In genomic region chr3:118938183-118938961, GRCh38 we compare ENCODE assay signal across 15 cellular contexts.
A peak's percentile ranks its signal among the peaks of the same experiment; 100 is the strongest.
DNase-seq lines count a peak whose midpoint lies in the region; ATAC-seq and TF ChIP-seq lines count a peak whose summit lies in the region.
"Had no signal": no experiment of that assay in that cellular context is flagged by ENCODE, and none has a peak within 500 bp of the region (broad histone marks: within the 10 kb centered on the region; RNA-seq: fewer than 3 reads in every experiment).

No MANE protein-coding gene starts in this region.

- in situ Hi-C loops in SK-MEL-5 (cut with HindIII; ENCODE audit: low pct_unique_long_range_greater_than_20kb, low sequenced_read_pairs), result no loop called here

- WGBS in body of pancreas, 2 donors, result 82 to 87% methylated on average over 5 of the region's 5 CpGs

- H3K27me3 ChIP-seq in body of pancreas, result no peaks in the 10 kb centered on the region
- H3K27me3 ChIP-seq: heart left ventricle had no signal

- intact Hi-C loops in body of pancreas (cut with DNase I) (no loop called here), posterior cingulate gyrus (cut with DNase I) (no loop called here)

- H3K27ac ChIP-seq in caudate nucleus (ENCODE audit: low read depth, low read length) (peak overlapping the region; percentile 77), body of pancreas (no peak overlapping the region)
- H3K27ac ChIP-seq: epithelial cell of prostate, heart left ventricle had no signal

- no peaks in the 10 kb centered on the region for H3K9me3 ChIP-seq in body of pancreas

- H3K36me3 ChIP-seq in body of pancreas (replicated peaks in 1 of 2; ENCODE audit: insufficient read depth in 1 of 2, low read depth in 2 of 2), result no peaks in the 10 kb centered on the region
- H3K36me3 ChIP-seq: heart left ventricle had no signal

- H3K4me1 ChIP-seq in body of pancreas, result no peaks in the 10 kb centered on the region

- TF ChIP-seq POLR2A in body of pancreas (IDR thresholded peaks at IDR 0.05), result no peak

- no peak for ATAC-seq in body of pancreas
- ATAC-seq: heart left ventricle; naive thymus-derived CD4-positive, alpha-beta T cell had no signal

- no peak for TF ChIP-seq CTCF in body of pancreas (IDR thresholded peaks at IDR 0.05)

- DNase-seq in A172 (ENCODE audit: low spot score) (peak; percentile 51), EH (ENCODE audit: low read depth) (peak; percentile 16), SK-MEL-5 (ENCODE audit: low read depth, low spot score) (peak; percentile 35), caudate nucleus (lab: John Stamatoyannopoulos, UW) (peak in 2 of 61 donors; percentile 15 to 33), body of pancreas (no peak), NCI-H1092 (lab: John Stamatoyannopoulos, UW) (no peak), T-helper 2 cell (no peak), posterior cingulate gyrus (no peak)
- DNase-seq: heart left ventricle; naive thymus-derived CD4-positive, alpha-beta T cell; NCI-H187 treated with DMSO at 0.1 percent for 48 hours; NCI-H748 treated with DMSO at 0.1 percent for 48 hours; stimulated activated CD4-positive, alpha-beta T cell treated with anti-CD3 and anti-CD28 coated beads, Interleukin-4, amount 100 ng/mL, for 24 hours; T1000 had no signal

- H3K4me3 ChIP-seq in body of pancreas, result no peak overlapping the region
- H3K4me3 ChIP-seq: heart left ventricle had no signal

Comparison
In these comparisons a context has a peak if more than half of its experiments do, and no peak if none do; other contexts are left out.
1. DNase-seq: peak in A172 (single experiment), EH (single experiment) and SK-MEL-5 (single experiment); none in body of pancreas (0 of 4), NCI-H1092 (single experiment), T-helper 2 cell (0 of 5) and posterior cingulate gyrus (0 of 10).